ENCODE assay signal across 1 cellular context in genomic region chr11:65013692-65014145, GRCh38.
TF ChIP-seq lines count a peak whose summit lies in the region.

No MANE protein-coding gene starts in this region.

TF ChIP-seq in HepG2, 621 proteins besides CTCF, POLR2A, EP300 and RAD21 (continued from another document and continues in another):
- TF ChIP-seq ZNF879 (CRISPR knock-in tag; IDR thresholded peaks at IDR 0.05) (no peak), ZNF792 (CRISPR knock-in tag; IDR thresholded peaks at IDR 0.05) (0 out of 2 replicates have a peak, but pooled peaks have one; percentile 15), ZNF782 (CRISPR knock-in tag; IDR thresholded peaks at IDR 0.05; ENCODE audit: borderline replicate concordance) (no peak; the same call in 1 of the 2 replicates), HMGA1 (CRISPR knock-in tag; conservative IDR thresholded peaks at IDR 0.05) (no peak), ELF4 (CRISPR knock-in tag; IDR thresholded peaks at IDR 0.05; ENCODE audit: borderline replicate concordance) (no peak), REPIN1 (CRISPR knock-in tag; IDR thresholded peaks at IDR 0.05; ENCODE audit: borderline replicate concordance, low read depth) (peak; percentile 22; the same call in 1 of the 2 replicates), ZNF333 (CRISPR knock-in tag; IDR thresholded peaks at IDR 0.05; ENCODE audit: borderline replicate concordance) (peak; percentile 3; the same call in 1 of the 2 replicates), NR2F6 (IDR thresholded peaks at IDR 0.05) (no peak), NR2F6 (CRISPR knock-in tag; IDR thresholded peaks at IDR 0.05) (peak; percentile 43; the same call in 1 of the 2 replicates), ZNF670 (CRISPR knock-in tag; IDR thresholded peaks at IDR 0.05; ENCODE audit: borderline replicate concordance) (0 out of 2 replicates have a peak, but pooled peaks have one; percentile 90), PAF1 (CRISPR knock-in tag; IDR thresholded peaks at IDR 0.05) (no peak), NR0B2 (CRISPR knock-in tag; IDR thresholded peaks at IDR 0.05) (no peak), ZZZ3 (CRISPR knock-in tag; IDR thresholded peaks at IDR 0.05; ENCODE audit: borderline replicate concordance) (no peak), TFDP1 (CRISPR knock-in tag; IDR thresholded peaks at IDR 0.05; ENCODE audit: borderline replicate concordance) (peak; percentile 85; the same call in 1 of the 2 replicates), SPEN (CRISPR knock-in tag; IDR thresholded peaks at IDR 0.05; ENCODE audit: low read depth) (peak; percentile 37; the same call in 1 of the 2 replicates), TSC22D2 (CRISPR knock-in tag; IDR thresholded peaks at IDR 0.05; ENCODE audit: borderline replicate concordance) (peak; percentile 57; the same call in 1 of the 2 replicates), ZBTB8A (CRISPR knock-in tag; IDR thresholded peaks at IDR 0.05; ENCODE audit: borderline replicate concordance, low read depth) (no peak), ZNF30 (CRISPR knock-in tag; IDR thresholded peaks at IDR 0.05) (0 out of 2 replicates have a peak, but pooled peaks have one; percentile 19), EHMT2 (IDR thresholded peaks at IDR 0.05; ENCODE audit: borderline replicate concordance, low read depth, low read length) (no peak), POGZ (CRISPR knock-in tag; IDR thresholded peaks at IDR 0.05) (peak; percentile 86), ZNF678 (CRISPR knock-in tag; IDR thresholded peaks at IDR 0.05) (peak; percentile 12; the same call in 1 of the 2 replicates), KDM2A (CRISPR knock-in tag; IDR thresholded peaks at IDR 0.05; ENCODE audit: borderline replicate concordance, low read depth) (peak; percentile 75; the same call in 1 of the 2 replicates), HMGXB4 (CRISPR knock-in tag; IDR thresholded peaks at IDR 0.05; ENCODE audit: borderline replicate concordance in 1 of 2, low read depth in 1 of 2) (peak; percentile 92 to 96; a peak in 3 of 4 replicates), MYC (CRISPR knock-in tag; IDR thresholded peaks at IDR 0.05; ENCODE audit: borderline replicate concordance) (peak; percentile 81; the same call in 1 of the 2 replicates), ZNF235 (CRISPR knock-in tag; IDR thresholded peaks at IDR 0.05; ENCODE audit: borderline replicate concordance) (0 out of 2 replicates have a peak, but pooled peaks have one; percentile 8), ZBTB49 (CRISPR knock-in tag; IDR thresholded peaks at IDR 0.05; ENCODE audit: borderline replicate concordance) (no peak), ZNF800 (CRISPR knock-in tag; IDR thresholded peaks at IDR 0.05) (no peak), FOXK2 (IDR thresholded peaks at IDR 0.05) (no peak), HNF1A (IDR thresholded peaks at IDR 0.05; ENCODE audit: low read depth) (no peak), HNF1A (CRISPR knock-in tag; IDR thresholded peaks at IDR 0.05; ENCODE audit: borderline replicate concordance) (peak; percentile 56; the same call in 1 of the 2 replicates), CEBPZ (IDR thresholded peaks at IDR 0.05; ENCODE audit: low read length) (no peak), RARG (CRISPR knock-in tag; IDR thresholded peaks at IDR 0.05; ENCODE audit: low read depth) (no peak), GABPB1 (CRISPR knock-in tag; IDR thresholded peaks at IDR 0.05) (peak; percentile 81), GLMP (CRISPR knock-in tag; IDR thresholded peaks at IDR 0.05; ENCODE audit: borderline replicate concordance) (no peak), KLF11 (CRISPR knock-in tag; IDR thresholded peaks at IDR 0.05) (no peak), PAX8 (CRISPR knock-in tag; IDR thresholded peaks at IDR 0.05; ENCODE audit: borderline replicate concordance) (0 out of 2 replicates have a peak, but pooled peaks have one; percentile 44), ZNF383 (CRISPR knock-in tag; IDR thresholded peaks at IDR 0.05; ENCODE audit: borderline replicate concordance) (peak; percentile 89; the same call in 1 of the 2 replicates), SALL2 (CRISPR knock-in tag; IDR thresholded peaks at IDR 0.05) (no peak)
- TF ChIP-seq, protein P1, sequence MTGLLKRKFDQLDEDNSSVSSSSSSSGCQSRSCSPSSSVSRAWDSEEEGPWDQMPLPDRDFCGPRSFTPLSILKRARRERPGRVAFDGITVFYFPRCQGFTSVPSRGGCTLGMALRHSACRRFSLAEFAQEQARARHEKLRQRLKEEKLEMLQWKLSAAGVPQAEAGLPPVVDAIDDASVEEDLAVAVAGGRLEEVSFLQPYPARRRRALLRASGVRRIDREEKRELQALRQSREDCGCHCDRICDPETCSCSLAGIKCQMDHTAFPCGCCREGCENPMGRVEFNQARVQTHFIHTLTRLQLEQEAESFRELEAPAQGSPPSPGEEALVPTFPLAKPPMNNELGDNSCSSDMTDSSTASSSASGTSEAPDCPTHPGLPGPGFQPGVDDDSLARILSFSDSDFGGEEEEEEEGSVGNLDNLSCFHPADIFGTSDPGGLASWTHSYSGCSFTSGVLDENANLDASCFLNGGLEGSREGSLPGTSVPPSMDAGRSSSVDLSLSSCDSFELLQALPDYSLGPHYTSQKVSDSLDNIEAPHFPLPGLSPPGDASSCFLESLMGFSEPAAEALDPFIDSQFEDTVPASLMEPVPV (CRISPR knock-in tag; IDR thresholded peaks at IDR 0.05): no peak
